ENCODE assay signal across 20 cellular contexts in genomic region chr17:58314706-58315015, GRCh38. TPM values are rescaled to one million over a fixed set of nuclear protein-coding genes. Genes with fewer than 3 reads are reported as not detected.
"Had no signal": no experiment of that assay in that cellular context is flagged by ENCODE, and none has a peak within 500 bp of the region (broad histone marks: within the 10 kb centered on the region; RNA-seq: fewer than 3 reads in every experiment).

No MANE protein-coding gene starts in this region.

- H3K27me3 Mint-ChIP-seq: activated CD4-positive, alpha-beta T cell treated with anti-CD3 and anti-CD28 coated beads for 36 hours; activated naive CD8-positive, alpha-beta T cell; stimulated activated naive CD8-positive, alpha-beta T cell treated with anti-CD3 and anti-CD28 coated beads, Interleukin-15, amount 100 ng/mL, for 72 hours; T-cell had no signal

- H3K4me1 Mint-ChIP-seq: nephron had no signal

- H3K9me3 Mint-ChIP-seq: nephron; stimulated activated naive CD8-positive, alpha-beta T cell treated with anti-CD3 and anti-CD28 coated beads, Interleukin-15, amount 100 ng/mL, for 72 hours; T-cell had no signal

- H3K36me3 ChIP-seq: prostate gland, upper lobe of left lung had no signal

- H3K27ac ChIP-seq: dorsolateral prefrontal cortex, prostate gland, testis, upper lobe of left lung, VCaP had no signal

- H3K4me3 ChIP-seq: dorsolateral prefrontal cortex, prostate gland, testis, upper lobe of left lung had no signal

- DNase-seq: activated CD4-positive, alpha-beta T cell treated with anti-CD3 and anti-CD28 coated beads for 36 hours; activated effector memory CD4-positive, alpha-beta T cell treated with Interleukin-2 at 50 U/mL for 16 hours; activated T-cell treated with anti-CD3 and anti-CD28 coated beads for 4 hours; amniotic stem cell; hypothalamus; mesenchymal stem cell; nucleus accumbens; right cardiac atrium; small intestine; stimulated activated CD4-positive, alpha-beta T cell treated with anti-CD3 and anti-CD28 coated beads, Interleukin-4, amount 100 ng/mL, for 4 hours; stimulated activated naive CD8-positive, alpha-beta T cell treated with anti-CD3 and anti-CD28 coated beads, Interleukin-15, amount 100 ng/mL, for 72 hours; testis; upper lobe of left lung had no signal

- H3K4me1 ChIP-seq: prostate gland, testis, upper lobe of left lung had no signal

- H3K9me3 ChIP-seq: prostate gland, testis, upper lobe of left lung had no signal

- H3K27ac Mint-ChIP-seq: activated CD4-positive, alpha-beta T cell treated with anti-CD3 and anti-CD28 coated beads for 36 hours; nephron; stimulated activated naive CD8-positive, alpha-beta T cell treated with anti-CD3 and anti-CD28 coated beads, Interleukin-15, amount 100 ng/mL, for 72 hours had no signal

- ATAC-seq: activated CD4-positive, alpha-beta T cell treated with anti-CD3 and anti-CD28 coated beads for 36 hours; esophagus mucosa; right cardiac atrium; stimulated activated naive CD8-positive, alpha-beta T cell treated with anti-CD3 and anti-CD28 coated beads, Interleukin-15, amount 100 ng/mL, for 72 hours; T-cell had no signal

- H3K4me3 Mint-ChIP-seq: activated CD4-positive, alpha-beta T cell treated with anti-CD3 and anti-CD28 coated beads for 36 hours; activated naive CD8-positive, alpha-beta T cell; nephron; stimulated activated naive CD8-positive, alpha-beta T cell treated with anti-CD3 and anti-CD28 coated beads, Interleukin-15, amount 100 ng/mL, for 72 hours; T-cell had no signal

- H3K27me3 ChIP-seq: dorsolateral prefrontal cortex, testis, upper lobe of left lung had no signal

RNA-seq across cellular contexts. Expression of gene MPO, which starts 33.9 kb away (rescaled TPM):
- total RNA-seq: esophagus mucosa had no signal
